11 cellular contexts compared by ENCODE assay signal in the genomic region with DNA sequence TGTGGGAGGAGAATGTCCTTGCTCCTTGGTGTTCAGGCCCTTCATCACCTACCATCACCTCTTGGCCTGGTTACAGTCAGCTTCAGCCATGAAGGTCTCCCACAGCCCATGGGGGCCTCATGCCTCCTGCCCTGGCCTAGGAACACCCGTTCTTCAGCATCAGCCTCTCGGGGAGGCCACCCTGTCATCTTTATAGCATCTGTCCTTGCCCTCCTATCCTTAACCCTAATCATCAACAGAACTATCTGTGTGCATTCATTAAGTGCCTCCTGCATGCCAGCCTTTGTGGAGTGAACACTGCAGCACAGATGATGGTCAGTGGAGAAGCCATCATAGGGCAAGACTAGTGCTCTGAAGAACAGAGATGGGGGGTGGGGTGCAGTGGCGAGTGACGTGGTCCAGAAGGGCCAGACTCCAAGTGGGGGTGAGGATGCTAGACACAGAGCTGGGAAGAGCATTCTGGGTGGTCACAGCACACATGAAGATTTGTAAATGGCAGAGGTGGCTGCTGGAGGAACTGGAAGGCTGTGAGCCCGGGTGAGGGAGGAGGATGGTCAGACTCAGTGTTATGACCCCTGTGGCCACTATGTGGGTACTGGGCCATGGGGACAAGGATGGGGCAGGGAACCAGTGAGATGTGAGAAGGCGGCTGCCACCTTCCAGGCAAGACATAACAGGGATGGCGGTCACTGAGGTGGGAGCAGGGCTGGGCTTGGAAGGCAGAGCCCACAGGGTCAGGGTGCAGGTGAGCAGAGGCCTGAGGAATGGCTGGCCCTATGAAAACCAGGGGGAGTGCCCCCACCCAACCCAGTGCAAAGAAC. TPM values are rescaled to one million over a fixed set of nuclear protein-coding genes. Genes with fewer than 3 reads are reported as not detected.
A peak's percentile ranks its signal among the peaks of the same experiment; 100 is the strongest.
DNase-seq lines count a peak whose midpoint lies in the region; ATAC-seq and TF ChIP-seq lines count a peak whose summit lies in the region.
"Had no signal": no experiment of that assay in that cellular context is flagged by ENCODE, and none has a peak within 500 bp of the region (broad histone marks: within the 10 kb centered on the region; RNA-seq: fewer than 3 reads in every experiment).

No MANE protein-coding gene starts in this region.

- peak overlapping the region; percentile 84 for H3K27ac Mint-ChIP-seq in activated naive CD8-positive, alpha-beta T cell treated with anti-CD3 and anti-CD28 coated beads for 36 hours
- peak overlapping the region; percentile 80 to 93 (median 88) for H3K27ac Mint-ChIP-seq in nephron

- ATAC-seq in GM19463 (IDR thresholded peaks at IDR 0.05; ENCODE audit: unreplicated experiment) (no peak), HG03432 (IDR thresholded peaks at IDR 0.05; ENCODE audit: unreplicated experiment) (no peak)

- H3K36me3 Mint-ChIP-seq in activated naive CD8-positive, alpha-beta T cell treated with anti-CD3 and anti-CD28 coated beads for 36 hours = peaks cover 32% of the 10 kb centered on the region
- no peaks in the 10 kb centered on the region for H3K36me3 Mint-ChIP-seq in nephron (ENCODE audit: low read depth)

- H3K4me3 Mint-ChIP-seq in activated naive CD8-positive, alpha-beta T cell treated with anti-CD3 and anti-CD28 coated beads for 36 hours = peak overlapping the region; percentile 24
- peak overlapping the region in 1 of 3 experiments; percentile 32 for H3K4me3 Mint-ChIP-seq in nephron

- no peak for TF ChIP-seq CTCF in nephron (IDR thresholded peaks at IDR 0.05; ENCODE audit: unreplicated experiment in 3 of 3)

- H3K27me3 Mint-ChIP-seq in activated naive CD8-positive, alpha-beta T cell treated with anti-CD3 and anti-CD28 coated beads for 36 hours = no peaks in the 10 kb centered on the region
- H3K27me3 Mint-ChIP-seq in nephron (ENCODE audit: low read depth) = no peaks in the 10 kb centered on the region

- peak; percentile 1 for DNase-seq in stimulated activated CD4-positive, alpha-beta T cell treated with anti-CD3 and anti-CD28 coated beads, Interleukin-15, amount 100 ng/mL, for 24 hours
- no peak for DNase-seq in stimulated activated CD4-positive, alpha-beta T cell treated with anti-CD3 and anti-CD28 coated beads, Interleukin-12 subunit alpha, Interleukin-12 subunit beta, amount 100 ng/mL, for 4 hours
- no peak for DNase-seq in activated naive CD8-positive, alpha-beta T cell treated with anti-CD3 and anti-CD28 coated beads for 36 hours
- DNase-seq in NCI-H2029 treated with DMSO at 0.1 percent for 48 hours (lab: John Stamatoyannopoulos, UW) (no peak), retina (no peak)
- DNase-seq: NCI-H1694 treated with DMSO at 0.1 percent for 48 hours, SHP77 had no signal

- H3K9me3 Mint-ChIP-seq in activated naive CD8-positive, alpha-beta T cell treated with anti-CD3 and anti-CD28 coated beads for 36 hours = peaks cover 26% of the 10 kb centered on the region
- H3K9me3 Mint-ChIP-seq in nephron = no peaks in the 10 kb centered on the region

- peaks cover 68% of the 10 kb centered on the region for H3K4me1 Mint-ChIP-seq in activated naive CD8-positive, alpha-beta T cell treated with anti-CD3 and anti-CD28 coated beads for 36 hours
- H3K4me1 Mint-ChIP-seq in nephron = peaks cover 41% of the 10 kb centered on the region

RNA-seq across cellular contexts. Expression of a gene that starts 3.6 kb away (rescaled TPM):
- total RNA-seq in activated naive CD8-positive, alpha-beta T cell treated with anti-CD3 and anti-CD28 coated beads for 36 hours = 10 to 100 TPM; 36.5 to 38.6 TPM

RNA-seq across cellular contexts. Expression of a gene that starts 33.9 kb away (rescaled TPM):
- total RNA-seq in activated naive CD8-positive, alpha-beta T cell treated with anti-CD3 and anti-CD28 coated beads for 36 hours = 10 to 100 TPM; 27.1 to 28.8 TPM
- total RNA-seq: endothelial cell of umbilical vein had no signal

RNA-seq across cellular contexts. Expression of a gene that starts 41.7 kb away (rescaled TPM):
- 10 to 100 TPM; 74.9 to 77.8 TPM for total RNA-seq in activated naive CD8-positive, alpha-beta T cell treated with anti-CD3 and anti-CD28 coated beads for 36 hours
